12 cellular contexts compared by ENCODE assay signal in genomic region chr18:32548688-32549087, GRCh38.
DNase-seq lines count a peak whose midpoint lies in the region; ATAC-seq and TF ChIP-seq lines count a peak whose summit lies in the region.
"Had no signal": no experiment of that assay in that cellular context is flagged by ENCODE, and none has a peak within 500 bp of the region (broad histone marks: within the 10 kb centered on the region; RNA-seq: fewer than 3 reads in every experiment).

No MANE protein-coding gene starts in this region.

- intact Hi-C loops in natural killer cell (cut with micrococcal nuclease) = no loop called here

- WGBS in mesendoderm (ENCODE audit: extremely low coverage, insufficient coverage, low lambda C conversion rate) = no CpG with 5 or more reads among the region's 3 CpGs

- TF ChIP-seq CTCF in GM23338 (conservative IDR thresholded peaks at IDR 0.05; ENCODE audit: low read depth in 2 of 2) (no peak), natural killer cell (IDR thresholded peaks at IDR 0.05) (no peak)

- H3K4me3 Mint-ChIP-seq in GM23338 = peak overlapping the region; percentile 38; the same call in 2 of the 3 replicates
- no peak overlapping the region for H3K4me3 Mint-ChIP-seq in natural killer cell
- H3K4me3 Mint-ChIP-seq: B cell; stimulated activated naive CD8-positive, alpha-beta T cell treated with anti-CD3 and anti-CD28 coated beads, Interleukin-15, Interleukin-2, amounts not matched to agents 100 ng/mL and 50 ng/mL, for 24 hours had no signal

- H3K36me3 ChIP-seq in GM23338 (ENCODE audit: insufficient read depth) (no peaks in the 10 kb centered on the region), mesendoderm (ENCODE audit: control insufficient read depth, insufficient read depth, low read length) (no peaks in the 10 kb centered on the region)

- H3K9me3 Mint-ChIP-seq in GM23338 (no peaks in the 10 kb centered on the region), natural killer cell (no peaks in the 10 kb centered on the region)
- H3K9me3 Mint-ChIP-seq: stimulated activated naive CD8-positive, alpha-beta T cell treated with anti-CD3 and anti-CD28 coated beads, Interleukin-15, Interleukin-2, amounts not matched to agents 100 ng/mL and 50 ng/mL, for 24 hours had no signal

- no peak overlapping the region for H4K5ac ChIP-seq in mesendoderm (ENCODE audit: low read length)

- no peak overlapping the region for H3K4me3 ChIP-seq in GM23338
- no peak overlapping the region for H3K4me3 ChIP-seq in mesendoderm (ENCODE audit: low read length)

- H3K4me1 Mint-ChIP-seq in GM23338 = peaks cover 29% of the 10 kb centered on the region
- H3K4me1 Mint-ChIP-seq in natural killer cell = no peaks in the 10 kb centered on the region

- H4K8ac ChIP-seq in mesendoderm (ENCODE audit: low read depth, low read length) = no peak overlapping the region

- peak overlapping the region; percentile 4 for H3K4me2 ChIP-seq in GM23338
- no peak overlapping the region for H3K4me2 ChIP-seq in mesendoderm (ENCODE audit: low read length)

- H2BK5ac ChIP-seq in mesendoderm (ENCODE audit: low read length) = no peak overlapping the region

- peaks cover 4% of the 10 kb centered on the region for H3K27me3 Mint-ChIP-seq in GM23338 (ENCODE audit: insufficient read depth, low read depth, poor library complexity)
- peaks cover 5 to 20% of the 10 kb centered on the region in 2 donors for H3K27me3 Mint-ChIP-seq in natural killer cell (ENCODE audit: low read depth in 2 of 2)

- H3K27ac ChIP-seq in GM23338 (ENCODE audit: low read depth) (no peak overlapping the region), mesendoderm (ENCODE audit: low read depth, low read length) (peak overlapping the region; percentile 11)

- H3K4me1 ChIP-seq in GM23338 (ENCODE audit: insufficient read depth) = peaks cover 17% of the 10 kb centered on the region
- H3K4me1 ChIP-seq in mesendoderm (ENCODE audit: control insufficient read depth, low read depth, low read length) = peaks cover 3% of the 10 kb centered on the region

- H3F3A ChIP-seq in GM23338 (replicated peaks; ENCODE audit: low read depth) = no peaks in the 10 kb centered on the region

- no peak overlapping the region for H2BK120ac ChIP-seq in mesendoderm (ENCODE audit: low read depth, low read length)

- H2AFZ ChIP-seq in GM23338 = 0 out of 2 replicates have a peak overlapping the region, but pooled peaks have one; percentile 13

- H4K20me1 ChIP-seq in GM23338 (replicated peaks; ENCODE audit: insufficient read depth) = no peaks in the 10 kb centered on the region

- H3K4ac ChIP-seq in mesendoderm (ENCODE audit: low read depth, low read length) = no peak overlapping the region

- H3K18ac ChIP-seq in mesendoderm (ENCODE audit: low read length) = peak overlapping the region; percentile 61

- H2BK15ac ChIP-seq in mesendoderm (replicated peaks; ENCODE audit: low read depth) = no peak overlapping the region

- peak; percentile 67 for ATAC-seq in GM23338
- no peak for ATAC-seq in natural killer cell

- H3K27me3 ChIP-seq in GM23338 (ENCODE audit: insufficient read depth) = no peaks in the 10 kb centered on the region
- no peaks in the 10 kb centered on the region for H3K27me3 ChIP-seq in mesendoderm (ENCODE audit: insufficient read depth, low read length, poor library complexity)

- H3K27ac Mint-ChIP-seq in GM23338 = peak overlapping the region; percentile 87
- H3K27ac Mint-ChIP-seq in natural killer cell = no peak overlapping the region
- H3K27ac Mint-ChIP-seq: B cell; progenitor cell of endocrine pancreas; stimulated activated naive CD8-positive, alpha-beta T cell treated with anti-CD3 and anti-CD28 coated beads, Interleukin-15, Interleukin-2, amounts not matched to agents 100 ng/mL and 50 ng/mL, for 24 hours had no signal

- H3K56ac ChIP-seq in mesendoderm (ENCODE audit: low read length) = peak overlapping the region; percentile 44

- peak; percentile 59 for DNase-seq in GM23338 (ENCODE audit: low spot score)
- peak; percentile 88 for DNase-seq in NCI-H146 treated with DMSO at 0.1 percent for 48 hours (lab: John Stamatoyannopoulos, UW; ENCODE audit: unreplicated experiment)
- peak; percentile 75 for DNase-seq in SHP77 (lab: John Stamatoyannopoulos, UW)
- DNase-seq in mesendoderm = peak; percentile 85
- DNase-seq in GM19240 (ENCODE audit: insufficient read length, low spot score) = no peak
- no peak for DNase-seq in NOMO-1 (lab: John Stamatoyannopoulos, UW; ENCODE audit: unreplicated experiment in 2 of 2)
- DNase-seq in natural killer cell = no peak
- no peak for DNase-seq in SKM-1 treated with dmso at 0.1 percent for 144 hours (lab: John Stamatoyannopoulos, UW; ENCODE audit: unreplicated experiment)
- DNase-seq: activated gamma-delta T cell had no signal

- no peaks in the 10 kb centered on the region for H3K79me1 ChIP-seq in mesendoderm (ENCODE audit: low read length)

- no peak overlapping the region for H3K23ac ChIP-seq in mesendoderm (ENCODE audit: low read length)

- H3K9ac ChIP-seq in mesendoderm (ENCODE audit: low read length) = no peak overlapping the region

- H2AK5ac ChIP-seq in mesendoderm (ENCODE audit: low read length) = no peak overlapping the region

- no peaks in the 10 kb centered on the region for H3K79me2 ChIP-seq in GM23338 (replicated peaks; ENCODE audit: insufficient read depth)
- no peaks in the 10 kb centered on the region for H3K79me2 ChIP-seq in mesendoderm (ENCODE audit: control insufficient read depth, insufficient read depth, low read length)

- no peaks in the 10 kb centered on the region for H3K9me2 ChIP-seq in GM23338 (ENCODE audit: insufficient read depth)

- no peaks in the 10 kb centered on the region for H3K36me3 Mint-ChIP-seq in GM23338 (ENCODE audit: low read depth)
- no peaks in the 10 kb centered on the region for H3K36me3 Mint-ChIP-seq in natural killer cell

TF ChIP-seq in GM23338, 12 proteins besides CTCF, POLR2A, EP300 and RAD21 (continues in another document):
- TF ChIP-seq, protein P1, sequence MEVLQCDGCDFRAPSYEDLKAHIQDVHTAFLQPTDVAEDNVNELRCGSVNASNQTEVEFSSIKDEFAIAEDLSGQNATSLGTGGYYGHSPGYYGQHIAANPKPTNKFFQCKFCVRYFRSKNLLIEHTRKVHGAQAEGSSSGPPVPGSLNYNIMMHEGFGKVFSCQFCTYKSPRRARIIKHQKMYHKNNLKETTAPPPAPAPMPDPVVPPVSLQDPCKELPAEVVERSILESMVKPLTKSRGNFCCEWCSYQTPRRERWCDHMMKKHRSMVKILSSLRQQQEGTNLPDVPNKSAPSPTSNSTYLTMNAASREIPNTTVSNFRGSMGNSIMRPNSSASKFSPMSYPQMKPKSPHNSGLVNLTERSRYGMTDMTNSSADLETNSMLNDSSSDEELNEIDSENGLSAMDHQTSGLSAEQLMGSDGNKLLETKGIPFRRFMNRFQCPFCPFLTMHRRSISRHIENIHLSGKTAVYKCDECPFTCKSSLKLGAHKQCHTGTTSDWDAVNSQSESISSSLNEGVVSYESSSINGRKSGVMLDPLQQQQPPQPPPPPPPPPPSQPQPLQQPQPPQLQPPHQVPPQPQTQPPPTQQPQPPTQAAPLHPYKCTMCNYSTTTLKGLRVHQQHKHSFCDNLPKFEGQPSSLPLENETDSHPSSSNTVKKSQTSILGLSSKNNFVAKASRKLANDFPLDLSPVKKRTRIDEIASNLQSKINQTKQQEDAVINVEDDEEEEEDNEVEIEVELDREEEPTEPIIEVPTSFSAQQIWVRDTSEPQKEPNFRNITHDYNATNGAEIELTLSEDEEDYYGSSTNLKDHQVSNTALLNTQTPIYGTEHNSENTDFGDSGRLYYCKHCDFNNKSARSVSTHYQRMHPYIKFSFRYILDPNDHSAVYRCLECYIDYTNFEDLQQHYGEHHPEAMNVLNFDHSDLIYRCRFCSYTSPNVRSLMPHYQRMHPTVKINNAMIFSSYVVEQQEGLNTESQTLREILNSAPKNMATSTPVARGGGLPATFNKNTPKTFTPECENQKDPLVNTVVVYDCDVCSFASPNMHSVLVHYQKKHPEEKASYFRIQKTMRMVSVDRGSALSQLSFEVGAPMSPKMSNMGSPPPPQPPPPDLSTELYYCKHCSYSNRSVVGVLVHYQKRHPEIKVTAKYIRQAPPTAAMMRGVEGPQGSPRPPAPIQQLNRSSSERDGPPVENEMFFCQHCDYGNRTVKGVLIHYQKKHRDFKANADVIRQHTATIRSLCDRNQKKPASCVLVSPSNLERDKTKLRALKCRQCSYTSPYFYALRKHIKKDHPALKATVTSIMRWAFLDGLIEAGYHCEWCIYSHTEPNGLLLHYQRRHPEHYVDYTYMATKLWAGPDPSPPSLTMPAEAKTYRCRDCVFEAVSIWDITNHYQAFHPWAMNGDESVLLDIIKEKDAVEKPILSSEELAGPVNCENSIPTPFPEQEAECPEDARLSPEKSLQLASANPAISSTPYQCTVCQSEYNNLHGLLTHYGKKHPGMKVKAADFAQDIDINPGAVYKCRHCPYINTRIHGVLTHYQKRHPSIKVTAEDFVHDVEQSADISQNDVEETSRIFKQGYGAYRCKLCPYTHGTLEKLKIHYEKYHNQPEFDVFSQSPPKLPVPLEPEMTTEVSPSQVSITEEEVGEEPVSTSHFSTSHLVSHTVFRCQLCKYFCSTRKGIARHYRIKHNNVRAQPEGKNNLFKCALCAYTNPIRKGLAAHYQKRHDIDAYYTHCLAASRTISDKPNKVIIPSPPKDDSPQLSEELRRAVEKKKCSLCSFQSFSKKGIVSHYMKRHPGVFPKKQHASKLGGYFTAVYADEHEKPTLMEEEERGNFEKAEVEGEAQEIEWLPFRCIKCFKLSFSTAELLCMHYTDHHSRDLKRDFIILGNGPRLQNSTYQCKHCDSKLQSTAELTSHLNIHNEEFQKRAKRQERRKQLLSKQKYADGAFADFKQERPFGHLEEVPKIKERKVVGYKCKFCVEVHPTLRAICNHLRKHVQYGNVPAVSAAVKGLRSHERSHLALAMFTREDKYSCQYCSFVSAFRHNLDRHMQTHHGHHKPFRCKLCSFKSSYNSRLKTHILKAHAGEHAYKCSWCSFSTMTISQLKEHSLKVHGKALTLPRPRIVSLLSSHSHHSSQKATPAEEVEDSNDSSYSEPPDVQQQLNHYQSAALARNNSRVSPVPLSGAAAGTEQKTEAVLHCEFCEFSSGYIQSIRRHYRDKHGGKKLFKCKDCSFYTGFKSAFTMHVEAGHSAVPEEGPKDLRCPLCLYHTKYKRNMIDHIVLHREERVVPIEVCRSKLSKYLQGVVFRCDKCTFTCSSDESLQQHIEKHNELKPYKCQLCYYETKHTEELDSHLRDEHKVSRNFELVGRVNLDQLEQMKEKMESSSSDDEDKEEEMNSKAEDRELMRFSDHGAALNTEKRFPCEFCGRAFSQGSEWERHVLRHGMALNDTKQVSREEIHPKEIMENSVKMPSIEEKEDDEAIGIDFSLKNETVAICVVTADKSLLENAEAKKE (CRISPR knock-in tag; IDR thresholded peaks at IDR 0.05) = no peak
- TF ChIP-seq ZNF114 (CRISPR knock-in tag; IDR thresholded peaks at IDR 0.05) = no peak
- no peak for TF ChIP-seq JUNB (IDR thresholded peaks at IDR 0.05; ENCODE audit: unreplicated experiment)
- no peak for TF ChIP-seq CREB1 (CRISPR knock-in tag; IDR thresholded peaks at IDR 0.05; ENCODE audit: low read depth)
- no peak for TF ChIP-seq EZH2phosphoT487 (IDR thresholded peaks at IDR 0.05; ENCODE audit: unreplicated experiment)
- no peak for TF ChIP-seq ZNF331 (CRISPR knock-in tag; IDR thresholded peaks at IDR 0.05; ENCODE audit: low read depth)

Comparison
In these comparisons a context has a peak if more than half of its experiments do, and no peak if none do; other contexts are left out.
1. DNase-seq: peak in GM23338 (single experiment), NCI-H146 treated with DMSO at 0.1 percent for 48 hours (single experiment), SHP77 (2 of 2) and mesendoderm (single experiment); none in GM19240 (single experiment), NOMO-1 (0 of 2), natural killer cell (single experiment) and SKM-1 treated with dmso at 0.1 percent for 144 hours (single experiment).